ENCODE assay signal across 19 cellular contexts in the genomic region with DNA sequence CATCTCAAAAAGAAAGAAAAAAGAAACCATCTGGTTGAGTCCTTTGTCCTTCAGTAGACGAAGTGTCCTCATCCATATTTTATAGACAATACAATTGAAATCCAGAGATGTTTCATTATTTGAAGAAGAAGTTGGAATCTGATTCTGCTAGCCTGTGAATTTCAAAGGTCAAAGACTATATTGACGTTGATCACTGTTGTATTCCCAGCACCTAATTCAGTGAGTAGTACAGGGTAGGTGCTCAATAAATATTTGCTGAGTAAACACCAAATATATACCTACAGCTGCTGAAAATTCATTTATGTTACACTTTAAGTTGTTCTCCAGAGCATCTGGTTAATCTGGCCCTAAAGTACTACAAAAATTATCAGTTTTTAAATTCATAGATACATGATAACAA.
"Had no signal": no experiment of that assay in that cellular context is flagged by ENCODE, and none has a peak within 500 bp of the region (broad histone marks: within the 10 kb centered on the region; RNA-seq: fewer than 3 reads in every experiment).

No MANE protein-coding gene starts in this region.

- H3K27ac ChIP-seq: KMS-11, SJSA1, SK-N-MC had no signal

- H3K9ac ChIP-seq: KMS-11 had no signal

- FAIRE-seq: RCC 7860 had no signal

- H3K27me3 ChIP-seq: SJSA1 had no signal

- H3K4me2 ChIP-seq: KMS-11 had no signal

- H3K9me3 ChIP-seq: SJSA1 had no signal

- H3K4me1 ChIP-seq: SJSA1 had no signal

- H3K36me3 ChIP-seq: SJSA1 had no signal

- H3K4me3 ChIP-seq: SJSA1, SK-N-MC had no signal

- DNase-seq: IMR-90, Kasumi-1, MM.1S, NCI-H1092 treated with DMSO at 0.1 percent for 48 hours, NCI-H1436, NCI-H1694 treated with DMSO at 0.1 percent for 48 hours, NCI-H1930, NCI-H2081, NCI-H2107, NCI-H2227 treated with DMSO at 0.1 percent for 48 hours, NCI-H526, NCI-H774, Right ventricle myocardium superior, RPMI8226, SIG-M5 had no signal
